ENCODE assay signal across 35 cellular contexts in genomic region chr13:84677836-84678235, GRCh38.
"Had no signal": no experiment of that assay in that cellular context is flagged by ENCODE, and none has a peak within 500 bp of the region (broad histone marks: within the 10 kb centered on the region; RNA-seq: fewer than 3 reads in every experiment).

No MANE protein-coding gene starts in this region.

- H3K9me3 ChIP-seq: MG63 had no signal

- H3K36me3 ChIP-seq: MG63 had no signal

- H3K4me3 ChIP-seq: MG63 had no signal

- DNase-seq: Karpas-422, Kasumi-1, MG63, MM.1S, MV-4-11, NCI-H1048, NCI-H1092, NCI-H1105, NCI-H1105 treated with DMSO at 0.1 percent for 48 hours, NCI-H1417, NCI-H1417 treated with DMSO at 0.1 percent for 48 hours, NCI-H1436, NCI-H1436 treated with DMSO at 0.1 percent for 48 hours, NCI-H146, NCI-H1694, NCI-H1694 treated with DMSO at 0.1 percent for 48 hours, NCI-H187, NCI-H187 treated with DMSO at 0.1 percent for 48 hours, NCI-H1930, NCI-H2029, NCI-H2029 treated with DMSO at 0.1 percent for 48 hours, NCI-H2081, NCI-H2081 treated with DMSO at 0.1 percent for 48 hours, NCI-H2107, NCI-H2171, NCI-H2171 treated with DMSO at 0.1 percent for 48 hours, NCI-H2227 treated with DMSO at 0.1 percent for 48 hours, NCI-H226, NCI-H345, NCI-H446, NCI-H446 treated with DMSO at 0.1 percent for 48 hours, NCI-H510A, NCI-H510A treated with DMSO at 0.1 percent for 48 hours, NCI-H524, NCI-H524 treated with DMSO at 0.1 percent for 48 hours had no signal

- H3K27me3 ChIP-seq: MG63 had no signal
